In genomic region chr3:5767304-5767703, GRCh38 we compare ENCODE assay signal across 31 cellular contexts.
"Had no signal": no experiment of that assay in that cellular context is flagged by ENCODE, and none has a peak within 500 bp of the region (broad histone marks: within the 10 kb centered on the region; RNA-seq: fewer than 3 reads in every experiment).

No MANE protein-coding gene starts in this region.

- H3K27me3 Mint-ChIP-seq: naive B cell; natural killer cell treated with Interleukin-12 subunit alpha and Interleukin-12 subunit beta and Interleukin-15 and Interleukin-18, amount 100 ng/mL, for 72 hours; type B pancreatic cell had no signal

- H3K4me3 Mint-ChIP-seq: mesothelial cell of epicardium; naive B cell; natural killer cell treated with Interleukin-12 subunit alpha and Interleukin-12 subunit beta and Interleukin-15 and Interleukin-18, amount 100 ng/mL, for 72 hours; neural crest cell; stimulated activated effector memory CD8-positive, alpha-beta T cell treated with anti-CD3 and anti-CD28 coated beads, Interleukin-12 subunit alpha, Interleukin-12 subunit beta, amount 100 ng/mL, for 72 hours; type B pancreatic cell had no signal

- H3K9me3 Mint-ChIP-seq: mesothelial cell of epicardium; naive B cell; neural crest cell; stimulated activated effector memory CD8-positive, alpha-beta T cell treated with anti-CD3 and anti-CD28 coated beads, Interleukin-12 subunit alpha, Interleukin-12 subunit beta, amount 100 ng/mL, for 72 hours; type B pancreatic cell had no signal

- H3K4me1 Mint-ChIP-seq: mesothelial cell of epicardium; neural crest cell; stimulated activated effector memory CD8-positive, alpha-beta T cell treated with anti-CD3 and anti-CD28 coated beads, Interleukin-12 subunit alpha, Interleukin-12 subunit beta, amount 100 ng/mL, for 72 hours had no signal

- H3K4me3 ChIP-seq: dorsolateral prefrontal cortex, esophagus muscularis mucosa, gastroesophageal sphincter, heart left ventricle, left lung, mucosa of descending colon, prostate gland, sigmoid colon, testis, tibial artery had no signal

- FAIRE-seq: colon, islet of Langerhans had no signal

- H3K9me3 ChIP-seq: esophagus muscularis mucosa, gastroesophageal sphincter, heart left ventricle, left lung, mucosa of descending colon, neutrophil, prostate gland, sigmoid colon, testis, tibial artery had no signal

- H3K36me3 Mint-ChIP-seq: mesothelial cell of epicardium; naive B cell; natural killer cell treated with Interleukin-12 subunit alpha and Interleukin-12 subunit beta and Interleukin-15 and Interleukin-18, amount 100 ng/mL, for 72 hours; stimulated activated effector memory CD8-positive, alpha-beta T cell treated with anti-CD3 and anti-CD28 coated beads, Interleukin-12 subunit alpha, Interleukin-12 subunit beta, amount 100 ng/mL, for 72 hours; type B pancreatic cell had no signal

- DNase-seq: dorsolateral prefrontal cortex; effector CD4-positive, alpha-beta T cell; foreskin keratinocyte; heart left ventricle; hippocampal formation; left cardiac atrium; left lung; mesenchymal stem cell; mucosa of descending colon; naive B cell; right cardiac atrium; sigmoid colon; stimulated activated CD4-positive, alpha-beta T cell treated with anti-CD3 and anti-CD28 coated beads, Interleukin-2, amount 100 ng/mL, for 24 hours; stimulated activated CD4-positive, alpha-beta T cell treated with anti-CD3 and anti-CD28 coated beads, Interleukin-4, amount 100 ng/mL, for 24 hours; stimulated activated naive CD4-positive, alpha-beta T cell treated with Interleukin-2 at 50 U/mL for 16 hours; substantia nigra; testis; tibial artery had no signal

- H3K4me1 ChIP-seq: esophagus muscularis mucosa, foreskin keratinocyte, gastroesophageal sphincter, heart left ventricle, left lung, prostate gland, sigmoid colon, testis, tibial artery had no signal

- H3K27ac Mint-ChIP-seq: mesothelial cell of epicardium; naive B cell; natural killer cell treated with Interleukin-12 subunit alpha and Interleukin-12 subunit beta and Interleukin-15 and Interleukin-18, amount 100 ng/mL, for 72 hours; stimulated activated effector memory CD8-positive, alpha-beta T cell treated with anti-CD3 and anti-CD28 coated beads, Interleukin-12 subunit alpha, Interleukin-12 subunit beta, amount 100 ng/mL, for 72 hours; type B pancreatic cell had no signal

- H3K27ac ChIP-seq: dorsolateral prefrontal cortex, epithelial cell of prostate, esophagus muscularis mucosa, foreskin keratinocyte, gastroesophageal sphincter, heart left ventricle, left lung, neutrophil, parathyroid adenoma, prostate gland, sigmoid colon, testis, tibial artery had no signal

- ATAC-seq: foreskin keratinocyte; gastroesophageal sphincter; heart left ventricle; left cardiac atrium; left lung; mucosa of descending colon; right cardiac atrium; stimulated activated effector memory CD8-positive, alpha-beta T cell treated with anti-CD3 and anti-CD28 coated beads, Interleukin-12 subunit alpha, Interleukin-12 subunit beta, amount 100 ng/mL, for 72 hours had no signal
